ENCODE assay signal across 14 cellular contexts in the genomic region with DNA sequence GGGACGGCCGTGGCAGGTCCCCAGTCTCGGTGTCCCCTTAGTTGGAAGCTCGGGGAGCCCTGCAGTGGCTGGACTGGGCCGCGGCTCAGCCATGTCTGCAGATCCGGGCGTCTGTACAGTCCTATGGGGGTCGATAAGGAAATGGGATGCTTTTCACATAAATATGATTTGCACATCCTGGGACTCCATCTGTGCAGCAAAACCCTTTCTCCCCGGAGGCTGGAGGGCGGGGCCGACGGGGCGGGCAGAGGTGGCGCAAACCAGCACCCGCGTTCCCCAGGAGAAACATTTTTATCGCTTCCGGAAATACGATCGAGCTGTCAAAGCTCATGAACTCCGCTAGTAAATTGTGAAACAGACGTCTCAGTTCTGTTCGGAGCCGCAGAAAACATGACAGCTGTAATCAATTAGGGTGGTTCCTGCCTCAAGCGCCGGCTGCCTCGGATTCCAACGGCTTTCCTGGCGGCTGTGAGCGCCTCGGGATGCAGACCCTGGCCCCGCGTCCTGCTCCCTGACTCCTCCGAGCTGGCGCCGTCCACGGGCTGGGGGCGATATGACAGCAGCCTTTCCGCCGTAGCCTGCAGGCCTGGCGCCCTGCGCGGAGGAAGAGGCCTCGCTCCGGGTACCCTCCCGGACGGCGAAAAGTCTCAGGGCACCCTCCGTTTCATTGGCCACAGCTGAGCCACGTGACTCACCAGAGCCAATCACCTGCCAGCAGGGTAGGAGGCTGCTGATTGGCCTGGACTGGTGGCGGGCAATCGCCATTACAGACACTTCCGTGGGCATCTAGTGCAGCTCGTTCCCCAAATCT. TPM values are rescaled to one million over a fixed set of nuclear protein-coding genes. Genes with fewer than 3 reads are reported as not detected.
DNase-seq lines count a peak whose midpoint lies in the region; ATAC-seq and TF ChIP-seq lines count a peak whose summit lies in the region.
"Had no signal": no experiment of that assay in that cellular context is flagged by ENCODE, and none has a peak within 500 bp of the region (broad histone marks: within the 10 kb centered on the region; RNA-seq: fewer than 3 reads in every experiment).

No MANE protein-coding gene starts in this region.

- no peaks in the 10 kb centered on the region for H3K9me2 ChIP-seq in GM23248 (ENCODE audit: insufficient read depth)

- H3K27ac ChIP-seq in GM23248 (no peak overlapping the region), gastrocnemius medialis (peak overlapping the region in 2 of 4 donors; percentile 50)
- H3K27ac ChIP-seq: neutrophil had no signal

- TF ChIP-seq CTCF in fibroblast of mammary gland (conservative IDR thresholded peaks at IDR 0.05; ENCODE audit: control insufficient read depth, insufficient read depth, low read depth, low read length) (no peak), gastrocnemius medialis (IDR thresholded peaks at IDR 0.05 in 4 of 5, conservative IDR thresholded peaks at IDR 0.05 in 1 of 5) (no peak)

- no peaks in the 10 kb centered on the region for H3K4me1 ChIP-seq in GM23248 (ENCODE audit: insufficient read depth)
- no peaks in the 10 kb centered on the region for H3K4me1 ChIP-seq in gastrocnemius medialis
- no peaks in the 10 kb centered on the region for H3K4me1 ChIP-seq in HAP-1

- WGBS in GM23248 (ENCODE audit: low coverage in 1 of 2, low lambda C conversion rate in 2 of 2, missing lambda C conversion rate in 2 of 2), 2 experiments, result 10 to 11% methylated on average over 54 to 55 of the region's 55 CpGs

- peak overlapping the region; percentile 64 for H3K4me3 ChIP-seq in GM23248
- peak overlapping the region; percentile 8 for H3K4me3 ChIP-seq in fibroblast of mammary gland (ENCODE audit: control insufficient read depth, low read depth, low read length)
- H3K4me3 ChIP-seq in gastrocnemius medialis, result peak overlapping the region; percentile 17 to 32 (median 30)
- H3K4me3 ChIP-seq in HAP-1, result no peak overlapping the region

- H4K20me1 ChIP-seq in GM23248 (ENCODE audit: insufficient read depth), result no peaks in the 10 kb centered on the region

- H3K9ac ChIP-seq in GM23248, result no peak overlapping the region

- ATAC-seq in gastrocnemius medialis (peak; percentile 55 to 66), GM19035 (IDR thresholded peaks at IDR 0.05; ENCODE audit: unreplicated experiment) (no peak)
- ATAC-seq: activated CD8-positive, alpha-beta T cell treated with anti-CD3 and anti-CD28 coated beads for 36 hours had no signal

- peaks cover 9% of the 10 kb centered on the region for H3K27me3 ChIP-seq in GM23248 (replicated peaks; ENCODE audit: insufficient read depth)
- H3K27me3 ChIP-seq in gastrocnemius medialis, result peaks cover 0 to 7% (median 6%) of the 10 kb centered on the region in 3 donors
- H3K27me3 ChIP-seq in HAP-1 (ENCODE audit: low read depth), result no peaks in the 10 kb centered on the region
- H3K27me3 ChIP-seq: neutrophil had no signal

- no peaks in the 10 kb centered on the region for H3K9me3 ChIP-seq in GM23248 (ENCODE audit: low read depth)
- H3K9me3 ChIP-seq in gastrocnemius medialis, result no peaks in the 10 kb centered on the region
- H3K9me3 ChIP-seq in HAP-1, result no peaks in the 10 kb centered on the region
- H3K9me3 ChIP-seq: neutrophil had no signal

- no peaks in the 10 kb centered on the region for H3K79me2 ChIP-seq in GM23248 (ENCODE audit: insufficient read depth)

- DNase-seq in GM23248 (peak; percentile 58), NCI-H526 treated with DMSO at 0.1 percent for 48 hours (lab: John Stamatoyannopoulos, UW) (peak; percentile 4), fibroblast of mammary gland (ENCODE audit: low read depth) (peak; percentile 71), gastrocnemius medialis (peak; percentile 6 to 45), NCI-H128 (lab: John Stamatoyannopoulos, UW; ENCODE audit: unreplicated experiment) (no peak), HAP-1 (ENCODE audit: low spot score in 2 of 2) (no peak)
- no peak for DNase-seq in activated CD4-positive, alpha-beta T cell treated with anti-CD3 and anti-CD28 coated beads, Interleukin-2, amount 50 U/mL, for 1 hour
- DNase-seq: activated CD8-positive, alpha-beta T cell treated with anti-CD3 and anti-CD28 coated beads for 36 hours; GDM1; MV-4-11; SHP77 had no signal

- in situ Hi-C loops in GM23248 (cut with MboI) (no loop called here), gastrocnemius medialis (cut with MboI; ENCODE audit: low sequenced_read_pairs in 4 of 4) (no loop called here), HAP-1 (cut with MboI; ENCODE audit: low sequenced_read_pairs) (no loop called here)

- H3K36me3 ChIP-seq in GM23248 (ENCODE audit: low read depth) (no peaks in the 10 kb centered on the region), gastrocnemius medialis (no peaks in the 10 kb centered on the region), HAP-1 (replicated peaks) (no peaks in the 10 kb centered on the region)
- H3K36me3 ChIP-seq: neutrophil had no signal

- H3K4me2 ChIP-seq in GM23248 (ENCODE audit: unreplicated experiment), result peak overlapping the region; percentile 70

- intact Hi-C loops in gastrocnemius medialis (cut with DNase I; ENCODE audit: low total_unique reads), result no loop called here

- TF ChIP-seq POLR2A in gastrocnemius medialis (IDR thresholded peaks at IDR 0.05), result no peak

- no peaks in the 10 kb centered on the region for H3F3A ChIP-seq in GM23248 (ENCODE audit: insufficient read depth)

- H2AFZ ChIP-seq in GM23248, result peak overlapping the region; percentile 69

RNA-seq across cellular contexts. Expression of a gene that starts 23.0 kb away (rescaled TPM):
- not detected in 2 replicates for total RNA-seq in GM23248 (2014; rRNA removed; shearing (Covaris generic))
- not detected in 2 replicates for polyA plus RNA-seq in GM23248 (2016; fragmentation: Nextera tagmentation; extraction: Ambion mirVana)
- 1 to 10 TPM in 3 of 4 donors, not detected in 1; 1.0 to 2.3 (median 1.0) TPM for total RNA-seq in gastrocnemius medialis
- total RNA-seq: activated CD8-positive, alpha-beta T cell treated with anti-CD3 and anti-CD28 coated beads for 36 hours; bronchial epithelial cell had no signal

Comparison
In these comparisons a context has a peak if more than half of its experiments do, and no peak if none do; other contexts are left out.
1. DNase-seq: peak in GM23248 (single experiment), NCI-H526 treated with DMSO at 0.1 percent for 48 hours (single experiment), fibroblast of mammary gland (single experiment) and gastrocnemius medialis (2 of 2); none in activated CD4-positive, alpha-beta T cell treated with anti-CD3 and anti-CD28 coated beads, Interleukin-2, amount 50 U/mL, for 1 hour (single experiment), NCI-H128 (single experiment) and HAP-1 (0 of 2).